Comparison of ENCODE assay signal across 7 cellular contexts in the genomic region with DNA sequence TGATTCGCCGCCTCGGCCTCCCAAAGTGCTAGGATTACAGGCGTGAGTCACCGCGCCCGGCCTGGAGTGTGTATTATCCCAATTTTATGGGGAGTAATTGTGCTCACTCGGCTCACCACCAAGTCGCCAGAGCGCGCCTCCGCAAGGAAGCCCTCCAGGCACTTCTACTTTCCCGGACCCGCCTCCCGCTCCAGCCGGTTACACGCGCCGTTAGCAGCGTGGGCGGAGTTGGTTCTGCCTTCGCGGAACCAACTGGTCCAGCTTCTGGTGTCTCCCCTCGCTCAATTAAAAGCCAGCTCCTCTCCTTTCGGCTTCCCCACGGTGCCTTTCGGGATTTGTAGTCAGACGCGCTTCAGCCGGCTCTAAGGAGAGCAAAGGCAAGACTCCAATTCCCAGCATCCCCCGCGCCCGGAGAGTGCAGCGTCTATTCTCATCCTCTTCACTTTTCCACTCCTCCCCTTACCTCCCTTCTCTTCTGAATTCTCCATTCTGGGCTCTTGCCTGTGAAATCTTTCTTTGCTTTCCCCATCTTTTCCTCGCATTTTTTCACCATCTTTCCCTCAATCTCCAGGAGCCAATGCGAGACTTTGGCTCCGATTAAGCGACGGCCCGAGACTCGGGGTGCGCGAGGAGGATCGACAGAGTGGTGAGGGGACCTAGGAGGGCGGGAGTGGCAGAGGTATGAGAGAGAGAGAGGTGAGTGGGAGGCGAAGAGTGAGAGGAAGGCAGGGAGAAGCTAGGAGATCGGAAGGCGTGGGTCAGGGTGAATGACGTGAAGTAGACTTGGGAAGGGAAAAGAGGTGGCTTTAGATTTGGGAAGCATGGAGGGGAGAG. TPM values are rescaled to one million over a fixed set of nuclear protein-coding genes. Genes with fewer than 3 reads are reported as not detected.
A peak's percentile ranks its signal among the peaks of the same experiment; 100 is the strongest.
DNase-seq lines count a peak whose midpoint lies in the region; ATAC-seq and FAIRE-seq lines count a peak whose summit lies in the region.

Gene GTF2H4 (plus strand): TSS at position 450 of the 834 bp plus-strand sequence.

- peak; percentile 92 for FAIRE-seq in GM18507 (lab: Jason Lieb, UNC)

- peak; percentile 91 for ATAC-seq in HG03025 (IDR thresholded peaks at IDR 0.05; ENCODE audit: low FRiP score, unreplicated experiment)

- DNase-seq in GM18507 (ENCODE audit: extremely low spot score, insufficient read length, low read depth) (peak; percentile 88), NCI-H2081 (lab: John Stamatoyannopoulos, UW) (peak; percentile 98 to 99), T1000 (lab: John Stamatoyannopoulos, UW) (peak; percentile 97), astrocyte of the hippocampus (ENCODE audit: low read depth, low spot score) (peak; percentile 99), hepatic stellate cell (ENCODE audit: low spot score) (peak; percentile 97), renal cortical epithelial cell (ENCODE audit: low read depth) (peak; percentile 98)

RNA-seq across cellular contexts. Expression of gene GTF2H4, which starts in this region (rescaled TPM):
- 17.2 and 24.2 TPM in 2 replicates for total RNA-seq in renal cortical epithelial cell

Comparison
In these comparisons a context has a peak if more than half of its experiments do, and no peak if none do; other contexts are left out.
1. Peak in every context shown above with its lines: DNase-seq and ATAC-seq.